ENCODE assay signal across 23 cellular contexts in genomic region chr6:160513836-160514235, GRCh38.
DNase-seq lines count a peak whose midpoint lies in the region; ATAC-seq and TF ChIP-seq lines count a peak whose summit lies in the region.
"Had no signal": no experiment of that assay in that cellular context is flagged by ENCODE, and none has a peak within 500 bp of the region (broad histone marks: within the 10 kb centered on the region; RNA-seq: fewer than 3 reads in every experiment).

No MANE protein-coding gene starts in this region.

- no peak overlapping the region for H3K4me2 ChIP-seq in GM23338
- H3K4me2 ChIP-seq: KMS-11 had no signal

- no peak overlapping the region for H3K27ac ChIP-seq in GM23338 (ENCODE audit: low read depth)
- H3K27ac ChIP-seq: KMS-11, RWPE1, SK-N-MC had no signal

- CTCF ChIA-PET in activated naive CD4-positive, alpha-beta T cell treated with anti-CD3 and anti-CD28 coated beads, Interleukin-2, amount 10 ng/mL, durations not matched to agents 7 days and 5 days (lab: Charles Lee) = no interaction called here

- no peak overlapping the region for H2AFZ ChIP-seq in GM23338

- TF ChIP-seq CTCF in GM23338 (conservative IDR thresholded peaks at IDR 0.05; ENCODE audit: low read depth in 2 of 2) (no peak), fibroblast of mammary gland (conservative IDR thresholded peaks at IDR 0.05; ENCODE audit: control insufficient read depth, insufficient read depth, low read depth, low read length) (no peak)

- H3K36me3 ChIP-seq in GM23338 (ENCODE audit: insufficient read depth) = no peaks in the 10 kb centered on the region

- H3K4me1 ChIP-seq in GM23338 (ENCODE audit: insufficient read depth) = no peaks in the 10 kb centered on the region

- ATAC-seq in GM23338 (no peak), GM18498 (IDR thresholded peaks at IDR 0.05; ENCODE audit: unreplicated experiment) (no peak)
- ATAC-seq: HCT116 had no signal

- H3K4me3 ChIP-seq in GM23338 (no peak overlapping the region), fibroblast of mammary gland (ENCODE audit: control insufficient read depth, low read depth, low read length) (no peak overlapping the region)
- H3K4me3 ChIP-seq: SK-N-MC had no signal

- no peaks in the 10 kb centered on the region for H3K36me3 Mint-ChIP-seq in GM23338 (ENCODE audit: low read depth)
- H3K36me3 Mint-ChIP-seq in activated naive CD4-positive, alpha-beta T cell treated with anti-CD3 and anti-CD28 coated beads, Interleukin-2, amount 10 ng/mL, durations not matched to agents 7 days and 5 days = no peaks in the 10 kb centered on the region
- H3K36me3 Mint-ChIP-seq: CD14-positive monocyte had no signal

- DNase-seq in Daoy (ENCODE audit: low read depth) = peak; percentile 10
- DNase-seq in GM23338 (ENCODE audit: low spot score) = peak; percentile 9
- DNase-seq in RPMI7951 (ENCODE audit: low read depth) = peak; percentile 50
- DNase-seq in fibroblast of mammary gland (ENCODE audit: low read depth) = peak; percentile 64
- no peak for DNase-seq in T-helper 9 cell
- no peak for DNase-seq in activated naive CD4-positive, alpha-beta T cell treated with anti-CD3 and anti-CD28 coated beads, Interleukin-2, amount 10 ng/mL, durations not matched to agents 7 days and 5 days
- DNase-seq in NCI-H774 (lab: John Stamatoyannopoulos, UW) = no peak
- DNase-seq: EL, GOT3, IMR-90, NCI-H1417 treated with DMSO at 0.1 percent for 48 hours, NCI-H187, NCI-H510A treated with DMSO at 0.1 percent for 48 hours, NCI-H748 treated with DMSO at 0.1 percent for 48 hours, SHP77 treated with DMSO at 0.1 percent for 48 hours, SW 1271 had no signal

- H3K4me1 Mint-ChIP-seq in GM23338 = no peaks in the 10 kb centered on the region; the same call in none of the 3 replicates
- peaks cover 8% of the 10 kb centered on the region for H3K4me1 Mint-ChIP-seq in activated naive CD4-positive, alpha-beta T cell treated with anti-CD3 and anti-CD28 coated beads, Interleukin-2, amount 10 ng/mL, durations not matched to agents 7 days and 5 days
- H3K4me1 Mint-ChIP-seq: B cell, CD14-positive monocyte had no signal

- H3K9me2 ChIP-seq in GM23338 (ENCODE audit: insufficient read depth) = 0 out of 2 replicates have a peak, but pooled peaks cover 3% of the 10 kb centered on the region

- no peaks in the 10 kb centered on the region for H4K20me1 ChIP-seq in GM23338 (replicated peaks; ENCODE audit: insufficient read depth)

- no peaks in the 10 kb centered on the region for H3K27me3 Mint-ChIP-seq in GM23338 (ENCODE audit: insufficient read depth, low read depth, poor library complexity)
- peaks cover 41% of the 10 kb centered on the region for H3K27me3 Mint-ChIP-seq in activated naive CD4-positive, alpha-beta T cell treated with anti-CD3 and anti-CD28 coated beads, Interleukin-2, amount 10 ng/mL, durations not matched to agents 7 days and 5 days

- no peaks in the 10 kb centered on the region for H3F3A ChIP-seq in GM23338 (replicated peaks; ENCODE audit: low read depth)

- no peak overlapping the region for H3K4me3 Mint-ChIP-seq in GM23338
- H3K4me3 Mint-ChIP-seq in activated naive CD4-positive, alpha-beta T cell treated with anti-CD3 and anti-CD28 coated beads, Interleukin-2, amount 10 ng/mL, durations not matched to agents 7 days and 5 days = no peak overlapping the region
- H3K4me3 Mint-ChIP-seq: B cell, CD14-positive monocyte had no signal

- H3K27ac Mint-ChIP-seq in GM23338 = no peak overlapping the region
- no peak overlapping the region for H3K27ac Mint-ChIP-seq in activated naive CD4-positive, alpha-beta T cell treated with anti-CD3 and anti-CD28 coated beads, Interleukin-2, amount 10 ng/mL, durations not matched to agents 7 days and 5 days
- H3K27ac Mint-ChIP-seq: B cell, CD14-positive monocyte had no signal

- H3K9me3 Mint-ChIP-seq in GM23338 = peaks cover 12% of the 10 kb centered on the region; the same call in 2 of the 3 replicates
- H3K9me3 Mint-ChIP-seq in activated naive CD4-positive, alpha-beta T cell treated with anti-CD3 and anti-CD28 coated beads, Interleukin-2, amount 10 ng/mL, durations not matched to agents 7 days and 5 days = peaks cover 2% of the 10 kb centered on the region

- no peaks in the 10 kb centered on the region for H3K27me3 ChIP-seq in GM23338 (ENCODE audit: insufficient read depth)

- no peaks in the 10 kb centered on the region for H3K79me2 ChIP-seq in GM23338 (replicated peaks; ENCODE audit: insufficient read depth)

TF ChIP-seq in GM23338, 12 proteins besides CTCF, POLR2A, EP300 and RAD21:
- TF ChIP-seq ZNF462 (CRISPR knock-in tag; IDR thresholded peaks at IDR 0.05) (no peak), POLR2AphosphoS5 (IDR thresholded peaks at IDR 0.05; ENCODE audit: low read depth) (no peak), NANOG (IDR thresholded peaks at IDR 0.05; ENCODE audit: borderline replicate concordance) (no peak), CREB1 (CRISPR knock-in tag; IDR thresholded peaks at IDR 0.05; ENCODE audit: low read depth) (no peak), STAT1 (IDR thresholded peaks at IDR 0.05; ENCODE audit: unreplicated experiment) (no peak), EZH2phosphoT487 (IDR thresholded peaks at IDR 0.05; ENCODE audit: unreplicated experiment) (no peak), JUNB (IDR thresholded peaks at IDR 0.05; ENCODE audit: unreplicated experiment) (no peak), ETS1 (IDR thresholded peaks at IDR 0.05) (no peak), ZNF114 (CRISPR knock-in tag; IDR thresholded peaks at IDR 0.05) (no peak)

Comparison
In these comparisons a context has a peak if more than half of its experiments do, and no peak if none do; other contexts are left out.
1. DNase-seq: peak in Daoy (single experiment), GM23338 (single experiment), RPMI7951 (single experiment) and fibroblast of mammary gland (single experiment); none in T-helper 9 cell (single experiment), activated naive CD4-positive, alpha-beta T cell treated with anti-CD3 and anti-CD28 coated beads, Interleukin-2, amount 10 ng/mL, durations not matched to agents 7 days and 5 days (single experiment) and NCI-H774 (single experiment).